In the genomic region with DNA sequence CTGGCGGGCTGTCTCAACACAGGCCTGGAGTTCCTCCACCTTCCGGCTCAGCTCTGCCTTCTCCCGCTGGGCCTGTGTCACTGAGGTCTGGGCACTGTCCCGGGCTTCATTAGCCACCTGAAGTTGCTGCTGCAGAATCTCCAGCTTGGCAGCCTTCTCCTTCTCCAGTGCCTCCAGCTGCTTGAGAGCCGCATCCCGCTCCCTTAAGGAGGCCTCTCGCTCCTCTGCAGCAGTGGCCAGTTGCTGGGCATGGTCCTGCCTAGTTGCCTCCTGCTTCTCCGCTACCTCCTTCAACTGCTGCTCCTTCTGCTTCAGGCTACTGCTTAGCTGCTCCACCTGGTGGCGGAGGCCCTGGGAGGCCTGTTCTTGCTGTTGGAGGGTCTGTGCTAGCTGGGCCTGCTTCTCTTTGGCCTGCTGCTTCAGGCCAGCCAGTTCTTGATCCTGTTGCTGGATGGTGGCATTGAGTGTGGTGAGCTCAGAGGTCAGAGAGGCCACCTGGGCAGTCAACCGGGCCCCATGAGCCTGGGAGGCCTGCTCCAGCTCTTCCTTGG, we compare ENCODE assay signal across 1 cellular context.
TF ChIP-seq lines count a peak whose summit lies in the region.

No MANE protein-coding gene starts in this region.

TF ChIP-seq in GM23338, 12 proteins besides CTCF, POLR2A, EP300 and RAD21 (continued from another document):
- TF ChIP-seq ZNF462 (CRISPR knock-in tag; IDR thresholded peaks at IDR 0.05): no peak
- TF ChIP-seq JUNB (IDR thresholded peaks at IDR 0.05; ENCODE audit: unreplicated experiment): no peak
- no peak for TF ChIP-seq EZH2phosphoT487 (IDR thresholded peaks at IDR 0.05; ENCODE audit: unreplicated experiment)
- TF ChIP-seq ZNF331 (CRISPR knock-in tag; IDR thresholded peaks at IDR 0.05; ENCODE audit: low read depth): no peak
- TF ChIP-seq CREB1 (CRISPR knock-in tag; IDR thresholded peaks at IDR 0.05; ENCODE audit: low read depth): no peak
- no peak for TF ChIP-seq EZH2 (IDR thresholded peaks at IDR 0.05; ENCODE audit: low read depth, unreplicated experiment)
- TF ChIP-seq, protein P1, sequence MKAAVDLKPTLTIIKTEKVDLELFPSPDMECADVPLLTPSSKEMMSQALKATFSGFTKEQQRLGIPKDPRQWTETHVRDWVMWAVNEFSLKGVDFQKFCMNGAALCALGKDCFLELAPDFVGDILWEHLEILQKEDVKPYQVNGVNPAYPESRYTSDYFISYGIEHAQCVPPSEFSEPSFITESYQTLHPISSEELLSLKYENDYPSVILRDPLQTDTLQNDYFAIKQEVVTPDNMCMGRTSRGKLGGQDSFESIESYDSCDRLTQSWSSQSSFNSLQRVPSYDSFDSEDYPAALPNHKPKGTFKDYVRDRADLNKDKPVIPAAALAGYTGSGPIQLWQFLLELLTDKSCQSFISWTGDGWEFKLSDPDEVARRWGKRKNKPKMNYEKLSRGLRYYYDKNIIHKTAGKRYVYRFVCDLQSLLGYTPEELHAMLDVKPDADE (IDR thresholded peaks at IDR 0.05): no peak
- TF ChIP-seq POLR2AphosphoS5 (IDR thresholded peaks at IDR 0.05; ENCODE audit: low read depth): no peak
- TF ChIP-seq ZNF114 (CRISPR knock-in tag; IDR thresholded peaks at IDR 0.05): no peak
- TF ChIP-seq STAT1 (IDR thresholded peaks at IDR 0.05; ENCODE audit: unreplicated experiment): no peak
